Comparison of ENCODE assay signal across 8 cellular contexts in the genomic region with DNA sequence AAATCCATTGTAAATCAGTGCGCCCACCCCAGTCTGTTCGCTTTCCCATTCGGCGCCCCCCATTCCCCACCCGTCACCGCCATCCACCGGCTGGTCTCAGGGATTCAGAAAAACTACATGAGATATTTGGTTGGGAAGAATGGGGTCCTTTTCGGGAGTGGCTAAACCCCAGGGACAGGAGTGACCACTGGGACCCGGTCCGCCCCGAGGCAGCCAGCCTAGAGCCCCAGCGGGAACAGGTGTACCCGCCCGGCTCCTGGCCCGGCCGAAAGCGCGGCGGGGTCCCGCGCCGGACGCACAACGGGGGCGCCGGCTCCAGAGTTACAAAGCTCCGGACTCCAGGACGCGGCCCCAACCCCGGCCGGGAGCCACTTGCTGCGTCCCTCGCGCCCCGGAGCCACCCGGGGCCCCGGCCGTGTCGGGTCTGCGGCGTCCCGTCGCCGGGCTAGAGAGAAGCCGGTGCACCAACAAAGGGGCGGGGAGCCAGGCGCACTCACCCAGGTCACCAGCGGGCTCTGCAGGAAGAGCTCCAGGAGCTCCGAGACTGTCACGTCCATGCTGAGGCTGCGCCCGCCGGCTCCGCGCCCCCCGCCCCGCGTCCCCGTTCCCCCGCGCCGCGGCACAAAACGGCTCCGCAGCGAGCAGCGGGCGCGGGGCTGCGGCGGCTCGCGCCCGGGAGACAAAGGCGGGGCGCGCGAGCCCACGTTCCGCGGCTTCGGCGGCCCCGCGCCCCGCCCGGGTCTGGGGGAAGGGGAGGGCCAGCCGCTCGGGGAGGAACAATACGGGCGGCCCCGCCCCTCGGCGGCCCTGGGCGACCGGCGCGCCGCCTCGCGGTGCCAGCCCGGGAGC. TPM values are rescaled to one million over a fixed set of nuclear protein-coding genes. Genes with fewer than 3 reads are reported as not detected.
DNase-seq lines count a peak whose midpoint lies in the region; ATAC-seq, FAIRE-seq and TF ChIP-seq lines count a peak whose summit lies in the region.

Gene CCDC88C, minus strand, starts transcription at position 687 of the 849 bp plus-strand sequence. Its CDS starts 130 bp downstream, at position 557.

- intact Hi-C loops in Calu3 (cut with micrococcal nuclease; ENCODE audit: unreplicated experiment) (loop anchor here (5.0 kb wide), 1 partner anchor 50 kb away; no protein-coding TSS in a partner anchor), head of caudate nucleus (cut with DNase I) (no loop called here), pancreas (cut with DNase I) (loop anchor here in 2 of 3 donors (5.0 kb wide), 1 partner anchor 95 kb away; no protein-coding TSS in a partner anchor), uterus (cut with DNase I; ENCODE audit: low total_unique reads) (loop anchor here (5.0 kb wide), 1 partner anchor 95 kb away; no protein-coding TSS in a partner anchor)

- no peaks in the 10 kb centered on the region for H3K9me3 ChIP-seq in pancreas
- no peaks in the 10 kb centered on the region for H3K9me3 ChIP-seq in uterus

- H3K36me3 Mint-ChIP-seq in Calu3 (ENCODE audit: insufficient read depth, unreplicated experiment) = peaks cover 35% of the 10 kb centered on the region

- peak within 1 kb of the TSS; percentile 86 for H3K27ac Mint-ChIP-seq in Calu3 (ENCODE audit: unreplicated experiment)

- H3K4me1 ChIP-seq in pancreas (peaks cover 5 to 31% (median 15%) of the 10 kb centered on the region in 3 donors), uterus (no peaks in the 10 kb centered on the region)

- H3K4me3 Mint-ChIP-seq in Calu3 (ENCODE audit: low read depth, unreplicated experiment) = peak within 1 kb of the TSS; percentile 93

- POLR2A ChIA-PET in RWPE1 (lab: Yijun Ruan, JAX; ENCODE audit: low non-redundant PET) = interaction anchor here (0.6 kb wide), 1 partner anchor 93 kb away, joined by 3 read pairs; no protein-coding TSS in a partner anchor

- CTCF ChIA-PET in Calu3 (lab: Charles Lee) (interaction anchor here (1.2 to 5.1 kb wide), 4 partner anchors 20 to 100 kb away, joined by 3 to 42 read pairs (median 6); no protein-coding TSS in a partner anchor), RWPE1 (lab: Yijun Ruan, JAX) (interaction anchor here (0.6 to 2.8 kb wide), 5 partner anchors 78 to 259 kb away, joined by 3 to 27 read pairs (median 4); no protein-coding TSS in a partner anchor)

- ATAC-seq in GM21360 (IDR thresholded peaks at IDR 0.05; ENCODE audit: unreplicated experiment) = peak; percentile 44
- ATAC-seq in pancreas = peak; percentile 51 to 72 (median 57)

- peaks cover 32% of the 10 kb centered on the region for H3K4me1 Mint-ChIP-seq in Calu3 (ENCODE audit: low read depth, unreplicated experiment)

- FAIRE-seq in HTR-8/SVneo (lab: Jason Lieb, UNC) = no peak
- no peak for FAIRE-seq in pancreas (lab: Jason Lieb, UNC)

- H3K27ac ChIP-seq in RWPE1 (peak within 1 kb of the TSS; percentile 91), pancreas (peak within 1 kb of the TSS; percentile 17 to 51 (median 40)), uterus (peak within 1 kb of the TSS; percentile 11 to 23)

- H3K36me3 ChIP-seq in pancreas (no peaks in the 10 kb centered on the region), uterus (no peaks in the 10 kb centered on the region)

- WGBS in pancreas, 2 donors = 0% methylated on average over 90 to 102 of the region's 102 CpGs

- H3K4me3 ChIP-seq in pancreas = peak within 1 kb of the TSS; percentile 67 to 86 (median 72)
- peak within 1 kb of the TSS; percentile 27 to 38 for H3K4me3 ChIP-seq in uterus

- no peaks in the 10 kb centered on the region for H3K9me3 Mint-ChIP-seq in Calu3 (ENCODE audit: low read depth, unreplicated experiment)

- DNase-seq in Calu3 = peak; percentile 83
- DNase-seq in HTR-8/SVneo (ENCODE audit: insufficient read length, low spot score) = peak; percentile 60
- peak; percentile 70 for DNase-seq in RWPE1 (ENCODE audit: low spot score)
- DNase-seq in activated gamma-delta T cell treated with anti-CD3 and anti-CD28 coated beads, Interleukin-2, amount 50 U/mL, for 16 hours (ENCODE audit: low read depth) = peak; percentile 56
- peak in 37 of 42 donors; percentile 37 to 83 (median 66) for DNase-seq in head of caudate nucleus
- DNase-seq in pancreas = peak; percentile 73 to 90 (median 81)
- peak; percentile 42 to 45 for DNase-seq in uterus

- TF ChIP-seq CTCF in Calu3 (IDR thresholded peaks at IDR 0.05; ENCODE audit: unreplicated experiment) (no peak), RWPE1 (conservative IDR thresholded peaks at IDR 0.05; ENCODE audit: low read depth) (no peak), pancreas (IDR thresholded peaks at IDR 0.05) (no peak), uterus (IDR thresholded peaks at IDR 0.05) (no peak)

- TF ChIP-seq POLR2A in uterus (IDR thresholded peaks at IDR 0.05) = no peak

- H3K27me3 ChIP-seq in pancreas = no peaks in the 10 kb centered on the region
- H3K27me3 ChIP-seq in uterus = no peaks in the 10 kb centered on the region

- BruUV-seq in Calu3 (replicated peaks; lab: Mats Ljungman, UMichigan) = no TSS peak

- no peaks in the 10 kb centered on the region for H3K27me3 Mint-ChIP-seq in Calu3 (ENCODE audit: unreplicated experiment)

RNA-seq across cellular contexts. Expression of gene CCDC88C, which starts in this region (rescaled TPM):
- total RNA-seq in Calu3 (2022) (33.2 and 43.9 TPM in 2 replicates), pancreas (10 to 100 TPM; 11.5 to 20.2 (median 14.6) TPM), uterus (10 to 100 TPM in 2 of 4 donors, 1 to 10 TPM in 2; 3.2 to 32.7 (median 11.0) TPM)
- polyA plus RNA-seq in pancreas = 10 to 100 TPM; 10.3 to 19.9 TPM

Comparison
In these comparisons a context has a peak if more than half of its experiments do, and no peak if none do; other contexts are left out.
1. Peak in every context shown above with its lines: DNase-seq, ATAC-seq, H3K4me3 ChIP-seq and H3K27ac ChIP-seq.
2. H3K27ac ChIP-seq: peak in every context shown above with its lines; median percentile 91 in RWPE1; 40 in pancreas; 17 in uterus.